ENCODE assay signal across 17 cellular contexts in the genomic region with DNA sequence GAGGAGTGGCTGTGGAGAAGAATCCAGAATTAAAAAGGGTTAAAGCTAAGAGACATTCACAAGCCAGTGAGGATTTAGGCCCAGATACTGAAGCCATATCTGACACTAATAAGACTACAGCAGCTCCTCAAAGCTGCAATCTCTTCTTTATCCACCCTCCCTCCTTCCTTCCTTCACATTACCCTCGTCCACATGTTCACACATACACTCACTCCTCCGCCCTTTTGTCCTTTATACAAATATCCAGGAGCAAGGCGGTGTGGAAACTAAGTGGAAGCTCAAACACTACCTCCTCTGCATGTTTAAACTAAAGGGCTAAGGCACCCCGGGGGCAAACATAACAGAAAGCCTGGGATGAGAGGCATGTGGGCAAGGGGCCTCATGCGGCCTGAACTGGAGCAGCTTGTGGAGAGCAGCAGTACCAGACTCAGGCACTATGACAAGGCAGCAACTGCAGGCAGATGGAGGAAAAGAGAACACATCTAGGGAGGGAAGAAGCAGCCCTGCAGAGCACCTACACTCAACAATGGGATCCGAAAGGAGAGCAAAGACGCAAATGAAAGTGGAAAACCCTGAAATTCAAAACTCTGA. TPM values are rescaled to one million over a fixed set of nuclear protein-coding genes. Genes with fewer than 3 reads are reported as not detected.
DNase-seq lines count a peak whose midpoint lies in the region; ATAC-seq and TF ChIP-seq lines count a peak whose summit lies in the region.
"Had no signal": no experiment of that assay in that cellular context is flagged by ENCODE, and none has a peak within 500 bp of the region (broad histone marks: within the 10 kb centered on the region; RNA-seq: fewer than 3 reads in every experiment).

No MANE protein-coding gene starts in this region.

- no peak overlapping the region for H3K27ac Mint-ChIP-seq in T-helper 2 cell treated with Interferon-gamma antibody and Interleukin-4, amounts not matched to agents 5 μg/mL and 100 μg/mL, for 36 hours
- H3K27ac Mint-ChIP-seq: activated T-helper 1 cell treated with anti-CD3 and anti-CD28 coated beads, Interleukin-12 subunit alpha, Interleukin-12 subunit beta, Interleukin-2, Interleukin-4 antibody, amounts not matched to agents 30 ng/mL and 10 ng/mL and 1 ng/mL, durations not matched to agents 14 hours and 24 hours and 36 hours; immature natural killer cell had no signal

- H3K27me3 ChIP-seq in A673 (replicated peaks; ENCODE audit: insufficient read depth, low read depth, low read length, poor library complexity) (no peaks in the 10 kb centered on the region), HCT116 (ENCODE audit: insufficient read depth, low read length) (no peaks in the 10 kb centered on the region), WERI-Rb-1 (ENCODE audit: insufficient read depth, low read depth, severe bottlenecking) (no peaks in the 10 kb centered on the region)
- H3K27me3 ChIP-seq: body of pancreas had no signal

- no peaks in the 10 kb centered on the region; the same call in 1 of the 2 replicates for H4K20me1 ChIP-seq in HCT116 (ENCODE audit: insufficient read depth)

- BruUV-seq in A673 (replicated peaks; lab: Mats Ljungman, UMichigan) (no TSS peak), HCT116 (replicated peaks; lab: Mats Ljungman, UMichigan) (no TSS peak)

- no peaks in the 10 kb centered on the region for H3K9me2 ChIP-seq in HCT116 (ENCODE audit: insufficient read depth)

- H3K79me2 ChIP-seq in HCT116 (ENCODE audit: insufficient read depth, low read length): no peaks in the 10 kb centered on the region

- no peak overlapping the region for H2AFZ ChIP-seq in HCT116 (ENCODE audit: low read depth, low read length, poor library complexity, severe bottlenecking)

- H3K9me3 Mint-ChIP-seq in T-helper 2 cell treated with Interferon-gamma antibody and Interleukin-4, amounts not matched to agents 5 μg/mL and 100 μg/mL, for 36 hours: no peaks in the 10 kb centered on the region
- H3K9me3 Mint-ChIP-seq: activated T-helper 1 cell treated with anti-CD3 and anti-CD28 coated beads, Interleukin-12 subunit alpha, Interleukin-12 subunit beta, Interleukin-2, Interleukin-4 antibody, amounts not matched to agents 30 ng/mL and 10 ng/mL and 1 ng/mL, durations not matched to agents 14 hours and 24 hours and 36 hours; immature natural killer cell; natural killer cell treated with Interleukin-12 subunit alpha and Interleukin-12 subunit beta and Interleukin-15 and Interleukin-18, amount 100 ng/mL, for 72 hours had no signal

- in situ Hi-C loops in GM13976 (cut with MboI; ENCODE audit: low sequenced_read_pairs, unreplicated experiment): no loop called here

- DNase-seq in A673 (ENCODE audit: low spot score): no peak
- DNase-seq in HCT116 (ENCODE audit: low read depth, low spot score): no peak
- DNase-seq in WERI-Rb-1: peak; percentile 75
- DNase-seq in islet precursor cell: peak; percentile 84
- no peak for DNase-seq in T-helper 2 cell treated with Interferon-gamma antibody and Interleukin-4, amounts not matched to agents 5 μg/mL and 100 μg/mL, for 36 hours (ENCODE audit: low spot score)
- no peak for DNase-seq in activated CD4-positive, CD25-positive, alpha-beta regulatory T cell treated with anti-CD3 and anti-CD28 coated beads, Interleukin-2, amount 50 U/mL, for 72 hours
- no peak for DNase-seq in GM13976 (ENCODE audit: low spot score)
- no peak for DNase-seq in RWPE1 (ENCODE audit: low spot score)
- DNase-seq: body of pancreas, immature natural killer cell, NCI-H1105, Right ventricle myocardium superior, small intestine had no signal

- TF ChIP-seq RAD21 in HCT116 (IDR thresholded peaks at IDR 0.05; ENCODE audit: low read depth): no peak

- H3K4me3 ChIP-seq in A673 (ENCODE audit: low read depth, low read length, poor library complexity, severe bottlenecking): no peak overlapping the region
- H3K4me3 ChIP-seq in HCT116 (replicated peaks in 1 of 2; ENCODE audit: low read depth in 1 of 2, low read length in 2 of 2): no peak overlapping the region
- no peak overlapping the region for H3K4me3 ChIP-seq in WERI-Rb-1 (ENCODE audit: low read depth, low read length)
- H3K4me3 ChIP-seq: body of pancreas had no signal

- H3K36me3 ChIP-seq in A673 (ENCODE audit: insufficient read depth, low read length, poor library complexity, severe bottlenecking) (no peaks in the 10 kb centered on the region), HCT116 (ENCODE audit: control insufficient read depth in 1 of 2, insufficient read depth in 2 of 2, low read length in 2 of 2) (no peaks in the 10 kb centered on the region; a peak in 1 of 4 replicates), WERI-Rb-1 (no peaks in the 10 kb centered on the region)

- intact Hi-C loops in A673 (cut with micrococcal nuclease; ENCODE audit: unreplicated experiment) (loop anchor here (10.0 kb wide), 1 partner anchor 273 kb away; no protein-coding TSS in a partner anchor), HCT116 (cut with micrococcal nuclease) (no loop called here)

- RAD21 ChIA-PET in HCT116 (lab: Charles Lee; ENCODE audit: low non-redundant PET in 1 of 2, low total read pairs in 2 of 2, uncharacterized antibody in 2 of 2, unreplicated experiment in 2 of 2): interaction anchor here in 1 of 2 experiments (0.7 kb wide), 1 partner anchor 15 kb away, joined by 6 read pairs; no protein-coding TSS in a partner anchor

- POLR2A ChIA-PET in A673 (lab: Charles Lee; ENCODE audit: low non-redundant PET): no interaction called here
- POLR2A ChIA-PET in HCT116 (lab: Charles Lee): interaction anchor here (0.7 kb wide), 1 partner anchor 9 kb away, joined by 5 read pairs; a partner anchor contains a TSS
- POLR2A ChIA-PET in RWPE1 (lab: Yijun Ruan, JAX; ENCODE audit: low non-redundant PET): no interaction called here

- H3K4me1 ChIP-seq in A673 (ENCODE audit: insufficient read depth, low read length, poor library complexity, severe bottlenecking) (peaks cover 40% of the 10 kb centered on the region), HCT116 (ENCODE audit: control insufficient read depth in 1 of 2, insufficient read depth in 2 of 2, low read length in 2 of 2) (no peaks in the 10 kb centered on the region)
- H3K4me1 ChIP-seq: body of pancreas had no signal

- no peak for TF ChIP-seq CTCF in A673 (conservative IDR thresholded peaks at IDR 0.05; ENCODE audit: low read depth, low read length)
- TF ChIP-seq CTCF in HCT116 (IDR thresholded peaks at IDR 0.05 in 2 of 3, conservative IDR thresholded peaks at IDR 0.05 in 1 of 3; ENCODE audit: borderline replicate concordance in 1 of 3, insufficient read depth in 1 of 3, low read depth in 2 of 3, low read length in 2 of 3): no peak
- TF ChIP-seq CTCF in WERI-Rb-1 (IDR thresholded peaks at IDR 0.05; ENCODE audit: low read depth, low read length): no peak
- no peak for TF ChIP-seq CTCF in GM13976 (IDR thresholded peaks at IDR 0.05; ENCODE audit: borderline replicate concordance, control extremely low read depth, extremely low read depth, insufficient read depth, missing control alignments)
- no peak for TF ChIP-seq CTCF in RWPE1 (conservative IDR thresholded peaks at IDR 0.05; ENCODE audit: low read depth)

- H3K4me1 Mint-ChIP-seq in T-helper 2 cell treated with Interferon-gamma antibody and Interleukin-4, amounts not matched to agents 5 μg/mL and 100 μg/mL, for 36 hours (ENCODE audit: low read depth): no peaks in the 10 kb centered on the region
- H3K4me1 Mint-ChIP-seq: immature natural killer cell had no signal

- ATAC-seq in HCT116: peak; percentile 50; the same call in 1 of the 2 replicates
- ATAC-seq: body of pancreas; natural killer cell treated with Interleukin-12 subunit alpha and Interleukin-12 subunit beta and Interleukin-15 and Interleukin-18, amount 100 ng/mL, for 72 hours had no signal

- H3K4me3 Mint-ChIP-seq in T-helper 2 cell treated with Interferon-gamma antibody and Interleukin-4, amounts not matched to agents 5 μg/mL and 100 μg/mL, for 36 hours: no peak overlapping the region
- H3K4me3 Mint-ChIP-seq: activated T-helper 1 cell treated with anti-CD3 and anti-CD28 coated beads, Interleukin-12 subunit alpha, Interleukin-12 subunit beta, Interleukin-2, Interleukin-4 antibody, amounts not matched to agents 30 ng/mL and 10 ng/mL and 1 ng/mL, durations not matched to agents 14 hours and 24 hours and 36 hours; immature natural killer cell; natural killer cell treated with Interleukin-12 subunit alpha and Interleukin-12 subunit beta and Interleukin-15 and Interleukin-18, amount 100 ng/mL, for 72 hours had no signal

- no peaks in the 10 kb centered on the region for H3K27me3 Mint-ChIP-seq in T-helper 2 cell treated with Interferon-gamma antibody and Interleukin-4, amounts not matched to agents 5 μg/mL and 100 μg/mL, for 36 hours (ENCODE audit: low read depth)
- H3K27me3 Mint-ChIP-seq: natural killer cell treated with Interleukin-12 subunit alpha and Interleukin-12 subunit beta and Interleukin-15 and Interleukin-18, amount 100 ng/mL, for 72 hours had no signal

- H3K27ac ChIP-seq in A673 (ENCODE audit: low read depth, low read length, poor library complexity, severe bottlenecking) (peak overlapping the region; percentile 29), HCT116 (ENCODE audit: low read depth, low read length) (no peak overlapping the region), WERI-Rb-1 (peak overlapping the region; percentile 49), RWPE1 (no peak overlapping the region)
- H3K27ac ChIP-seq: body of pancreas, VCaP had no signal

- no peak for TF ChIP-seq POLR2A in HCT116 (IDR thresholded peaks at IDR 0.05; ENCODE audit: borderline replicate concordance, extremely low read depth, insufficient read depth, insufficient read length)

- H3K4me2 ChIP-seq in HCT116 (ENCODE audit: low read length): no peak overlapping the region

- no peak overlapping the region for H3K9ac ChIP-seq in HCT116 (ENCODE audit: low read length)

- H3K9me3 ChIP-seq in A673 (ENCODE audit: low read depth, low read length, poor library complexity, severe bottlenecking): no peaks in the 10 kb centered on the region
- no peaks in the 10 kb centered on the region for H3K9me3 ChIP-seq in HCT116 (ENCODE audit: control insufficient read depth in 1 of 2, insufficient read depth in 1 of 2, low read depth in 1 of 2, low read length in 2 of 2)
- no peaks in the 10 kb centered on the region for H3K9me3 ChIP-seq in WERI-Rb-1 (ENCODE audit: severe bottlenecking)
- H3K9me3 ChIP-seq: body of pancreas had no signal

- H3K36me3 Mint-ChIP-seq in T-helper 2 cell treated with Interferon-gamma antibody and Interleukin-4, amounts not matched to agents 5 μg/mL and 100 μg/mL, for 36 hours (ENCODE audit: low read depth): peaks cover 1% of the 10 kb centered on the region
- H3K36me3 Mint-ChIP-seq: natural killer cell treated with Interleukin-12 subunit alpha and Interleukin-12 subunit beta and Interleukin-15 and Interleukin-18, amount 100 ng/mL, for 72 hours had no signal

- CTCF ChIA-PET in A673 (lab: Charles Lee): no interaction called here
- CTCF ChIA-PET in HCT116 (lab: Charles Lee): no interaction called here
- CTCF ChIA-PET in RWPE1 (lab: Yijun Ruan, JAX): interaction anchor here (0.6 kb wide), 1 partner anchor 331 kb away, joined by 4 read pairs; no protein-coding TSS in a partner anchor

TF ChIP-seq in HCT116, 20 proteins besides CTCF, POLR2A, EP300 and RAD21 (continues in another document):
- TF ChIP-seq ZFX (IDR thresholded peaks at IDR 0.05) (no peak), EGR1 (IDR thresholded peaks at IDR 0.05; ENCODE audit: low read depth) (no peak)

RNA-seq across cellular contexts. Expression of a gene that starts 9.4 kb away (rescaled TPM):
- not detected in 2 replicates for total RNA-seq in A673 (2021)
- not detected for total RNA-seq in HCT116 (2021; ENCODE audit: unreplicated experiment)
- not detected in 2 replicates for polyA plus RNA-seq in HCT116 (2012)
- total RNA-seq: activated T-helper 1 cell treated with anti-CD3 and anti-CD28 coated beads, Interleukin-12 subunit alpha, Interleukin-12 subunit beta, Interleukin-2, Interleukin-4 antibody, amounts not matched to agents 30 ng/mL and 10 ng/mL and 1 ng/mL, durations not matched to agents 14 hours and 24 hours and 36 hours; HT-29; natural killer cell treated with Interleukin-12 subunit alpha and Interleukin-12 subunit beta and Interleukin-15 and Interleukin-18, amount 100 ng/mL, for 72 hours had no signal
- polyA plus RNA-seq: immature natural killer cell had no signal

Comparison
In these comparisons a context has a peak if more than half of its experiments do, and no peak if none do; other contexts are left out.
1. DNase-seq: peak in WERI-Rb-1 (single experiment) and islet precursor cell (single experiment); none in A673 (single experiment), HCT116 (single experiment), T-helper 2 cell treated with Interferon-gamma antibody and Interleukin-4, amounts not matched to agents 5 μg/mL and 100 μg/mL, for 36 hours (single experiment), activated CD4-positive, CD25-positive, alpha-beta regulatory T cell treated with anti-CD3 and anti-CD28 coated beads, Interleukin-2, amount 50 U/mL, for 72 hours (single experiment), GM13976 (single experiment) and RWPE1 (single experiment).
2. H3K27ac ChIP-seq: peak in A673 (single experiment) and WERI-Rb-1 (single experiment); none in HCT116 (single experiment) and RWPE1 (single experiment).